In genomic region chr4:69060651-69061308, GRCh38 we compare ENCODE assay signal across 1 cellular context.
TF ChIP-seq lines count a peak whose summit lies in the region.

No MANE protein-coding gene starts in this region.

TF ChIP-seq in HCT116, 20 proteins besides CTCF, POLR2A, EP300 and RAD21 (continued from another document):
- TF ChIP-seq REST (IDR thresholded peaks at IDR 0.05; ENCODE audit: low read depth), result no peak
- no peak for TF ChIP-seq EZH2 (IDR thresholded peaks at IDR 0.05)
- no peak for TF ChIP-seq ZFX (IDR thresholded peaks at IDR 0.05)
- TF ChIP-seq EZH2phosphoT487 (IDR thresholded peaks at IDR 0.05; ENCODE audit: borderline replicate concordance), result no peak
- TF ChIP-seq, protein P1, sequence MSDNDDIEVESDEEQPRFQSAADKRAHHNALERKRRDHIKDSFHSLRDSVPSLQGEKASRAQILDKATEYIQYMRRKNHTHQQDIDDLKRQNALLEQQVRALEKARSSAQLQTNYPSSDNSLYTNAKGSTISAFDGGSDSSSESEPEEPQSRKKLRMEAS (IDR thresholded peaks at IDR 0.05), result no peak
- no peak for TF ChIP-seq CBX3 (IDR thresholded peaks at IDR 0.05; ENCODE audit: low read depth)
